ENCODE assay signal across 31 cellular contexts in the genomic region with DNA sequence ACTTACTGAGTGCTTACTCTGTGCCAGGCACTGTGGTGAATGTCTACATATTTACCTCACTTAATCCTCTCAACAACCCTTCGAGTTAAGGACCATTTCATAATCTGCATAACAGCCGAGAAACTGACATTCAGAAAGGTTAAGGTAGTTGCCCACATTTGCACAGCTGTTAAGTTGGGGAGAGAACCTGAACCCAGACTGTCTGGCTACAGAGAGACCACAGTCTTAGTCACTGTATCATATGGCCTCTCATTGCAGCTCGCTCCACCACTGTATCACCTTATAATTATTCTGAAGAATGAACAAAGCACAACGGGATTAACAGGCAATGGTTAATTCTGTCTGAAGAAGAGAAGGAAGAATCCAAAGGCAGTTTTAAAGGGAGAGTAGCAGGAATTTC.
A peak's percentile ranks its signal among the peaks of the same experiment; 100 is the strongest.
DNase-seq lines count a peak whose midpoint lies in the region; ATAC-seq, FAIRE-seq and TF ChIP-seq lines count a peak whose summit lies in the region.
"Had no signal": no experiment of that assay in that cellular context is flagged by ENCODE, and none has a peak within 500 bp of the region (broad histone marks: within the 10 kb centered on the region; RNA-seq: fewer than 3 reads in every experiment).

No MANE protein-coding gene starts in this region.

- peak overlapping the region; percentile 6 for H3K27ac Mint-ChIP-seq in astrocyte (ENCODE audit: unreplicated experiment)
- H3K27ac Mint-ChIP-seq: T-cell had no signal

- no peaks in the 10 kb centered on the region for H4K20me1 ChIP-seq in astrocyte (ENCODE audit: insufficient read depth, low read length)

- intact Hi-C loops in left lung (cut with DNase I) (loop anchor here in 1 of 2 donors (10.0 kb wide), 1 partner anchor 187 kb away; no protein-coding TSS in a partner anchor), prostate gland (cut with DNase I) (loop anchor here (10.0 kb wide), 1 partner anchor 97 kb away; the partner anchor contains the start of gene ADGRA3)

- H3K36me3 Mint-ChIP-seq in astrocyte (ENCODE audit: low read depth, unreplicated experiment), result peaks cover 5% of the 10 kb centered on the region
- H3K36me3 Mint-ChIP-seq: T-cell had no signal

- H3K27me3 Mint-ChIP-seq in astrocyte (ENCODE audit: low read depth, unreplicated experiment), result no peaks in the 10 kb centered on the region
- H3K27me3 Mint-ChIP-seq: naive thymus-derived CD4-positive, alpha-beta T cell; T-cell had no signal

- DNase-seq in Daoy (ENCODE audit: low read depth) (peak; percentile 8), NCI-H524 (lab: John Stamatoyannopoulos, UW) (peak; percentile 37 to 56), astrocyte (ENCODE audit: low read depth) (peak; percentile 75), left lung (no peak), caudate nucleus (lab: John Stamatoyannopoulos, UW) (no peak), prostate gland (ENCODE audit: low spot score) (no peak), AG08395 (ENCODE audit: low spot score) (no peak), DMS153 treated with DMSO at 0.1 percent for 48 hours (lab: John Stamatoyannopoulos, UW; ENCODE audit: unreplicated experiment) (no peak)
- DNase-seq: ACHN; activated CD4-positive, CD25-positive, alpha-beta regulatory T cell treated with anti-CD3 and anti-CD28 coated beads, Interleukin-2, amount 50 U/mL, for 72 hours; activated CD8-positive, alpha-beta memory T cell treated with anti-CD3 and anti-CD28 coated beads for 24 hours; amygdala; DMS53; dorsolateral prefrontal cortex; H9; hypothalamus; immature natural killer cell; naive thymus-derived CD4-positive, alpha-beta T cell; NCI-H1105; NCI-H187 treated with DMSO at 0.1 percent for 48 hours; NCI-H526; retina; stimulated activated CD4-positive, alpha-beta T cell treated with anti-CD3 and anti-CD28 coated beads, Interleukin-2, amount 100 ng/mL, for 24 hours; T-cell; trophoblast cell had no signal

- ATAC-seq in left lung, result peak; percentile 63
- ATAC-seq: gastroesophageal sphincter; naive thymus-derived CD4-positive, alpha-beta T cell; T-cell had no signal

- H3K4me3 Mint-ChIP-seq in astrocyte (ENCODE audit: unreplicated experiment), result no peak overlapping the region
- H3K4me3 Mint-ChIP-seq: H9; immature natural killer cell; mesothelial cell of epicardium; naive thymus-derived CD4-positive, alpha-beta T cell; T-cell had no signal

- H3K4me1 Mint-ChIP-seq in astrocyte (ENCODE audit: low read depth, unreplicated experiment), result peaks cover 13% of the 10 kb centered on the region
- H3K4me1 Mint-ChIP-seq: H9, immature natural killer cell had no signal

- H3K9me3 Mint-ChIP-seq in astrocyte (ENCODE audit: unreplicated experiment), result no peaks in the 10 kb centered on the region
- H3K9me3 Mint-ChIP-seq: H9, immature natural killer cell, mesothelial cell of epicardium, T-cell had no signal

- no peak overlapping the region for H2AFZ ChIP-seq in astrocyte (ENCODE audit: low read depth, low read length)

- no peaks in the 10 kb centered on the region for H3K4me1 ChIP-seq in astrocyte (ENCODE audit: insufficient read depth, low read length)
- H3K4me1 ChIP-seq in left lung, result no peaks in the 10 kb centered on the region
- H3K4me1 ChIP-seq in prostate gland (replicated peaks), result no peaks in the 10 kb centered on the region
- H3K4me1 ChIP-seq: gastroesophageal sphincter, SJSA1 had no signal

- no peak for TF ChIP-seq CTCF in astrocyte (IDR thresholded peaks at IDR 0.05; ENCODE audit: insufficient read depth, low read depth, low read length)
- TF ChIP-seq CTCF in left lung (IDR thresholded peaks at IDR 0.05), result no peak
- no peak for TF ChIP-seq CTCF in prostate gland (IDR thresholded peaks at IDR 0.05)

- FAIRE-seq in astrocyte (lab: Jason Lieb, UNC), result no peak
- FAIRE-seq: G401.6, GM19239 had no signal

- H3K4me3 ChIP-seq in astrocyte (ENCODE audit: insufficient read depth, low read depth, low read length) (no peak overlapping the region), left lung (no peak overlapping the region), prostate gland (no peak overlapping the region)
- H3K4me3 ChIP-seq: dorsolateral prefrontal cortex, gastroesophageal sphincter, SJSA1, smooth muscle cell had no signal

- 69% methylated on average over 4 of the region's 4 CpGs for WGBS in prostate gland

- H3K27ac ChIP-seq in astrocyte (ENCODE audit: low read depth, low read length) (no peak overlapping the region), left lung (no peak overlapping the region), caudate nucleus (ENCODE audit: low read depth, low read length) (no peak overlapping the region), prostate gland (no peak overlapping the region)
- H3K27ac ChIP-seq: dorsolateral prefrontal cortex, gastroesophageal sphincter, SJSA1 had no signal

- H3K27me3 ChIP-seq in astrocyte (ENCODE audit: insufficient read depth, low read length) (no peaks in the 10 kb centered on the region), left lung (no peaks in the 10 kb centered on the region), prostate gland (replicated peaks; ENCODE audit: insufficient read depth) (no peaks in the 10 kb centered on the region)
- H3K27me3 ChIP-seq: dorsolateral prefrontal cortex, gastroesophageal sphincter, SJSA1 had no signal

- H3K36me3 ChIP-seq in astrocyte (ENCODE audit: insufficient read depth, low read length), result peaks cover 4% of the 10 kb centered on the region
- H3K36me3 ChIP-seq in left lung, result no peaks in the 10 kb centered on the region
- no peaks in the 10 kb centered on the region for H3K36me3 ChIP-seq in prostate gland
- H3K36me3 ChIP-seq: SJSA1 had no signal

- no peaks in the 10 kb centered on the region for H3K79me2 ChIP-seq in astrocyte (ENCODE audit: insufficient read depth, low read length)

- no peak overlapping the region for H3K4me2 ChIP-seq in astrocyte (ENCODE audit: low read length)
- H3K4me2 ChIP-seq: smooth muscle cell had no signal

- H3K9me3 ChIP-seq in astrocyte (ENCODE audit: insufficient read depth, low read depth, low read length) (no peaks in the 10 kb centered on the region), left lung (no peaks in the 10 kb centered on the region), prostate gland (no peaks in the 10 kb centered on the region)
- H3K9me3 ChIP-seq: gastroesophageal sphincter, SJSA1 had no signal

- H3K9ac ChIP-seq in astrocyte (ENCODE audit: low read length), result no peak overlapping the region

- TF ChIP-seq POLR2A in prostate gland (IDR thresholded peaks at IDR 0.05), result no peak

Comparison
In these comparisons a context has a peak if more than half of its experiments do, and no peak if none do; other contexts are left out.
1. DNase-seq: peak in Daoy (single experiment), NCI-H524 (2 of 2) and astrocyte (single experiment); none in left lung (0 of 2), caudate nucleus (0 of 61), prostate gland (single experiment), AG08395 (single experiment) and DMS153 treated with DMSO at 0.1 percent for 48 hours (single experiment).